In genomic region chr2:239730897-239731296, GRCh38 we compare ENCODE assay signal across 19 cellular contexts.
"Had no signal": no experiment of that assay in that cellular context is flagged by ENCODE, and none has a peak within 500 bp of the region (broad histone marks: within the 10 kb centered on the region; RNA-seq: fewer than 3 reads in every experiment).

No MANE protein-coding gene starts in this region.

- H3K36me3 ChIP-seq: gastroesophageal sphincter, heart left ventricle, tibial nerve had no signal

- H3K9me3 ChIP-seq: gastroesophageal sphincter had no signal

- H3K27me3 ChIP-seq: gastroesophageal sphincter, tibial nerve had no signal

- H3K4me1 Mint-ChIP-seq: activated B cell treated with CpG ODN at 0.5 μM for 24 hours, memory B cell had no signal

- DNase-seq: activated B cell treated with CpG ODN at 0.5 μM for 24 hours; activated CD4-positive, alpha-beta T cell treated with anti-CD3 and anti-CD28 coated beads for 4 hours; activated gamma-delta T cell; activated naive CD4-positive, alpha-beta T cell treated with anti-CD3 and anti-CD28 coated beads, Interleukin-2, amount 50 U/mL, for 16 hours; activated T-cell treated with anti-CD3 and anti-CD28 coated beads for 4 hours; cortex of kidney; left cardiac atrium; retina; stimulated activated CD4-positive, alpha-beta T cell treated with anti-CD3 and anti-CD28 coated beads, Interleukin-12 subunit alpha, Interleukin-12 subunit beta, amount 100 ng/mL, for 4 hours; stimulated activated CD4-positive, alpha-beta T cell treated with anti-CD3 and anti-CD28 coated beads, Interleukin-4, amount 100 ng/mL, for 4 hours had no signal

- H3K27ac Mint-ChIP-seq: activated B cell treated with CpG ODN at 0.5 μM for 24 hours; activated CD4-positive, alpha-beta memory T cell treated with anti-CD3 and anti-CD28 coated beads for 36 hours; memory B cell; progenitor cell of endocrine pancreas; stimulated activated naive CD8-positive, alpha-beta T cell treated with anti-CD3 and anti-CD28 coated beads, Interleukin-15, Interleukin-2, amounts not matched to agents 100 ng/mL and 50 ng/mL, for 24 hours; T-helper 1 cell treated with Interleukin-12 subunit alpha and Interleukin-12 subunit beta and Interleukin-4 antibody, amounts not matched to agents 30 μg/mL and 1 μg/mL, for 36 hours had no signal

- H3K27ac ChIP-seq: epithelial cell of prostate, gastroesophageal sphincter, heart left ventricle, tibial nerve had no signal

- H3K4me3 Mint-ChIP-seq: activated B cell treated with CpG ODN at 0.5 μM for 24 hours; activated CD4-positive, alpha-beta memory T cell treated with anti-CD3 and anti-CD28 coated beads for 36 hours; memory B cell; stimulated activated naive CD8-positive, alpha-beta T cell treated with anti-CD3 and anti-CD28 coated beads, Interleukin-15, Interleukin-2, amounts not matched to agents 100 ng/mL and 50 ng/mL, for 24 hours; T-helper 1 cell treated with Interleukin-12 subunit alpha and Interleukin-12 subunit beta and Interleukin-4 antibody, amounts not matched to agents 30 μg/mL and 1 μg/mL, for 36 hours had no signal

- H3K4me3 ChIP-seq: gastroesophageal sphincter, heart left ventricle, tibial nerve had no signal

- H3K36me3 Mint-ChIP-seq: activated CD4-positive, alpha-beta memory T cell treated with anti-CD3 and anti-CD28 coated beads for 36 hours; memory B cell had no signal

- H3K4me1 ChIP-seq: gastroesophageal sphincter, heart left ventricle had no signal

- H3K27me3 Mint-ChIP-seq: activated B cell treated with CpG ODN at 0.5 μM for 24 hours; activated CD4-positive, alpha-beta memory T cell treated with anti-CD3 and anti-CD28 coated beads for 36 hours; stimulated activated naive CD8-positive, alpha-beta T cell treated with anti-CD3 and anti-CD28 coated beads, Interleukin-15, Interleukin-2, amounts not matched to agents 100 ng/mL and 50 ng/mL, for 24 hours had no signal

- ATAC-seq: gastroesophageal sphincter, heart left ventricle, left cardiac atrium had no signal
